ENCODE assay signal across 8 cellular contexts in genomic region chr5:56480305-56481146, GRCh38.
DNase-seq lines count a peak whose midpoint lies in the region; ATAC-seq and TF ChIP-seq lines count a peak whose summit lies in the region.

No MANE protein-coding gene starts in this region.

- POLR2A ChIA-PET in BJ (lab: Charles Lee): no interaction called here

- ATAC-seq in GM21717 (IDR thresholded peaks at IDR 0.05; ENCODE audit: unreplicated experiment) (peak; percentile 30), psoas muscle (peak; percentile 47 to 72 (median 62))

- peak overlapping the region; percentile 43 for H3K4me3 ChIP-seq in BJ (ENCODE audit: low read depth, low read length)
- peak overlapping the region; percentile 57 for H3K4me3 ChIP-seq in iPS-15b (ENCODE audit: low read depth, low read length)
- peak overlapping the region; percentile 72 for H3K4me3 ChIP-seq in psoas muscle

- H3K36me3 ChIP-seq in BJ (ENCODE audit: control insufficient read depth, insufficient read depth, low read length) (no peaks in the 10 kb centered on the region), iPS-15b (ENCODE audit: control insufficient read depth, insufficient read depth, low read length) (no peaks in the 10 kb centered on the region), psoas muscle (ENCODE audit: insufficient read depth in 1 of 2, low read depth in 1 of 2) (no peaks in the 10 kb centered on the region)

- H3K36me3 Mint-ChIP-seq in brain: no peaks in the 10 kb centered on the region

- peak overlapping the region; percentile 37 for H3K9ac ChIP-seq in iPS-15b (ENCODE audit: low read depth, low read length)

- peak overlapping the region; percentile 81 for H3K27ac ChIP-seq in psoas muscle

- peak overlapping the region; percentile 47 to 85 (median 77) for H3K4me3 Mint-ChIP-seq in brain

- CTCF ChIA-PET in BJ (lab: Yijun Ruan, JAX): interaction anchor here (0.8 to 1.7 kb wide), 9 partner anchors 10 to 358 kb away, joined by 3 to 7 read pairs (median 3); no protein-coding TSS in a partner anchor

- TF ChIP-seq CTCF in BJ (IDR thresholded peaks at IDR 0.05; ENCODE audit: insufficient read depth, low read depth, low read length) (no peak), brain (conservative IDR thresholded peaks at IDR 0.05) (no peak), psoas muscle (IDR thresholded peaks at IDR 0.05) (no peak)

- 0 out of 2 replicates have a peak, but pooled peaks cover 3% of the 10 kb centered on the region for H3K27me3 ChIP-seq in BJ (ENCODE audit: control insufficient read depth, insufficient read depth, low read length)
- peaks cover 49% of the 10 kb centered on the region for H3K27me3 ChIP-seq in iPS-15b (ENCODE audit: control insufficient read depth, insufficient read depth, low read length)
- H3K27me3 ChIP-seq in psoas muscle (ENCODE audit: insufficient read depth in 3 of 3, low read length in 2 of 3): peaks cover 0 to 40% (median 7%) of the 10 kb centered on the region in 3 donors

- H3K9me3 Mint-ChIP-seq in brain: peaks cover 0 to 10% (median 6%) of the 10 kb centered on the region in 5 experiments

- peaks cover 35% of the 10 kb centered on the region for H3K4me1 Mint-ChIP-seq in brain

- intact Hi-C loops in psoas muscle (cut with DNase I): loop anchor here in 1 of 2 donors (10.0 kb wide), 1 partner anchor 334 kb away; the partner anchor contains the start of gene MAP3K1

- H3K9me3 ChIP-seq in iPS-15b (ENCODE audit: control insufficient read depth, insufficient read depth, low read length): no peaks in the 10 kb centered on the region
- no peaks in the 10 kb centered on the region for H3K9me3 ChIP-seq in psoas muscle

- no peak for DNase-seq in BJ (ENCODE audit: low read depth)
- peak; percentile 66 for DNase-seq in RPMI7951 (ENCODE audit: low read depth)
- DNase-seq in psoas muscle: peak; percentile 53 to 76
- no peak for DNase-seq in activated CD4-positive, CD25-positive, alpha-beta regulatory T cell treated with anti-CD3 and anti-CD28 coated beads, Interleukin-2, amount 50 U/mL, for 72 hours
- DNase-seq in NK-92 (lab: John Stamatoyannopoulos, UW; ENCODE audit: unreplicated experiment): no peak

- H3K27ac Mint-ChIP-seq in brain: peak overlapping the region; percentile 8 to 92 (median 80)

- WGBS in psoas muscle, 3 donors: 3 to 8% (median 3%) methylated on average over 41 to 51 of the region's 51 CpGs

- H3K4me1 ChIP-seq in iPS-15b (ENCODE audit: control insufficient read depth, insufficient read depth, low read length) (peaks cover 7% of the 10 kb centered on the region), psoas muscle (no peaks in the 10 kb centered on the region)

- peaks cover 12% of the 10 kb centered on the region for H3K27me3 Mint-ChIP-seq in brain

Comparison
In these comparisons a context has a peak if more than half of its experiments do, and no peak if none do; other contexts are left out.
1. DNase-seq: peak in RPMI7951 (single experiment) and psoas muscle (2 of 2); none in BJ (single experiment), activated CD4-positive, CD25-positive, alpha-beta regulatory T cell treated with anti-CD3 and anti-CD28 coated beads, Interleukin-2, amount 50 U/mL, for 72 hours (single experiment) and NK-92 (single experiment).
2. Peak in every context shown above with its lines, with median percentiles within 50 percentile points of each other: H3K4me3 ChIP-seq.